Comparison of ENCODE assay signal across 8 cellular contexts in the genomic region with DNA sequence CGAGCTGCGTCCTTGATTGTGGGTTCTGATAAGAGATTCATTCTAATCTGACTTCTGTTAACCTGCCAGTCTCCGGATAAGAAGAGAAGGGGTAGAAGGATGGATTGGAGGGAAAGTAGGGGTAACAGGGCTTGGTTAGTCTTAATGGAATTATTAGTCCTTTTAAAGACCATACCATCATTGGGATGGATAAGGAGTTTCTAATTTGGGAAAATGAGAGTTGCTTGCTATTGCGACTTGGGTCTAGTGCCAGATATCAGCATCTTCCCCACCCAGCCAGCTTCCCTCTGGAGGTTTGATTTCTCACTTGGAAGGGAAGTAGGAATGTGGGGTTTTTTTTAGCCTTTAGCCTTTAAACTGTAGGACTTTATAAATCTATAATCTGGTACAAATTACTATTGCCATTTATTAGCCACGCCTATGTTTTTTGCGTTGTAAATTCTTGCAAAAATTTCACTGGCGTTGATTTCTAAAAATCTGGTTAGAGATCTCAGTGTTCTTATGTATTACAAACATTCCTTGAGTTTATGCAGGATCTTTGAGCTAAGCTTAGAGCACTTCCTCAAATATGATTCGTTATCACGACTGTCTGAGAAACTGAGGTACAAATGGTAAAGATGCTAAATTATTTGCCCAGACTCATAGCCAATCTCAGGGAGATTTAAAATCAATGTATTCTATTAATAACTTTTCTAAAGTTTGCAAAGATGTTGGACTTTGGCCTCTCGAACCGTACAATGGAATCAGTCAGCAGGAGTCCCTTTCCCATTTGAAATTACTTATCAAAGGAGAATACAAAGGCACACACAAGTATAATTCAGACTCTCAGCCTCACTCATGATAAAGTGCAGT. TPM values are rescaled to one million over a fixed set of nuclear protein-coding genes. Genes with fewer than 3 reads are reported as not detected.
DNase-seq lines count a peak whose midpoint lies in the region; ATAC-seq, FAIRE-seq and TF ChIP-seq lines count a peak whose summit lies in the region.

No MANE protein-coding gene starts in this region.

- H3K9me3 Mint-ChIP-seq in activated CD4-positive, alpha-beta memory T cell treated with anti-CD3 and anti-CD28 coated beads for 36 hours: no peaks in the 10 kb centered on the region
- no peaks in the 10 kb centered on the region for H3K9me3 Mint-ChIP-seq in stimulated activated memory B cell treated with anti-CD40 and anti-IgM and Interleukin-4, amounts not matched to agents 10 μg/mL and 1 μg/mL and 100 μg/mL, for 72 hours

- ATAC-seq in stimulated activated memory B cell treated with anti-CD40 and anti-IgM and Interleukin-4, amounts not matched to agents 10 μg/mL and 1 μg/mL and 100 μg/mL, for 72 hours: no peak

- no peaks in the 10 kb centered on the region for H3K9me3 ChIP-seq in iPS DF 6.9 (ENCODE audit: control insufficient read depth, insufficient read depth, low read length)

- no peaks in the 10 kb centered on the region for H3K36me3 ChIP-seq in iPS DF 6.9 (ENCODE audit: control insufficient read depth, insufficient read depth, low read length)

- H3K27me3 ChIP-seq in iPS DF 6.9 (ENCODE audit: control insufficient read depth, insufficient read depth, low read length): no peaks in the 10 kb centered on the region

- no peak overlapping the region for H3K27ac ChIP-seq in iPS DF 6.9 (ENCODE audit: low read length)

- intact Hi-C loops in activated CD4-positive, alpha-beta memory T cell treated with anti-CD3 and anti-CD28 coated beads for 36 hours (cut with micrococcal nuclease): loop anchor here (1.0 to 5.0 kb wide), 5 partner anchors 7 to 925 kb away; partner anchors contain the start of genes AXDND1, CEP350, SOAT1 and TOR1AIP1

- POLR2A ChIA-PET in HEK293T (lab: Yijun Ruan, JAX): no interaction called here
- POLR2A ChIA-PET in activated CD4-positive, alpha-beta memory T cell treated with anti-CD3 and anti-CD28 coated beads for 36 hours (lab: Charles Lee): interaction anchor here (0.8 kb wide), 1 partner anchor 339 kb away, joined by 3 read pairs; the partner anchor contains the start of gene AXDND1

- WGBS in iPS DF 6.9 (ENCODE audit: insufficient coverage, insufficient read length): no CpG with 5 or more reads among the region's 11 CpGs

- no peak for DNase-seq in HEK293T (ENCODE audit: extremely low spot score)
- DNase-seq in activated CD4-positive, alpha-beta memory T cell treated with anti-CD3 and anti-CD28 coated beads for 36 hours: no peak
- DNase-seq in iPS DF 6.9 (ENCODE audit: low read depth, low spot score): no peak
- no peak for DNase-seq in HTR-8/SVneo (ENCODE audit: insufficient read length, low spot score)
- no peak for DNase-seq in SIG-M5 treated with dmso at 0.1 percent for 504 hours (lab: John Stamatoyannopoulos, UW; ENCODE audit: unreplicated experiment)
- no peak for DNase-seq in RPMI8226
- DNase-seq in 8988T: no peak

- H3K4me1 Mint-ChIP-seq in activated CD4-positive, alpha-beta memory T cell treated with anti-CD3 and anti-CD28 coated beads for 36 hours (ENCODE audit: low read depth): peaks cover 53% of the 10 kb centered on the region
- H3K4me1 Mint-ChIP-seq in stimulated activated memory B cell treated with anti-CD40 and anti-IgM and Interleukin-4, amounts not matched to agents 10 μg/mL and 1 μg/mL and 100 μg/mL, for 72 hours: peaks cover 68% of the 10 kb centered on the region

- CTCF ChIA-PET in HEK293T (lab: Yijun Ruan, JAX): no interaction called here
- CTCF ChIA-PET in activated CD4-positive, alpha-beta memory T cell treated with anti-CD3 and anti-CD28 coated beads for 36 hours (lab: Charles Lee): interaction anchor here (0.6 kb wide), 1 partner anchor 788 kb away, joined by 3 read pairs; no protein-coding TSS in a partner anchor

- H3K27me3 Mint-ChIP-seq in activated CD4-positive, alpha-beta memory T cell treated with anti-CD3 and anti-CD28 coated beads for 36 hours: no peaks in the 10 kb centered on the region
- H3K27me3 Mint-ChIP-seq in stimulated activated memory B cell treated with anti-CD40 and anti-IgM and Interleukin-4, amounts not matched to agents 10 μg/mL and 1 μg/mL and 100 μg/mL, for 72 hours: no peaks in the 10 kb centered on the region

- H3K4me3 ChIP-seq in iPS DF 6.9 (ENCODE audit: low read length): peak overlapping the region; percentile 64; the same call in 1 of the 2 replicates

- H3K4me3 Mint-ChIP-seq in activated CD4-positive, alpha-beta memory T cell treated with anti-CD3 and anti-CD28 coated beads for 36 hours: peak overlapping the region; percentile 87
- peak overlapping the region; percentile 89 for H3K4me3 Mint-ChIP-seq in stimulated activated memory B cell treated with anti-CD40 and anti-IgM and Interleukin-4, amounts not matched to agents 10 μg/mL and 1 μg/mL and 100 μg/mL, for 72 hours

- H3K27ac Mint-ChIP-seq in activated CD4-positive, alpha-beta memory T cell treated with anti-CD3 and anti-CD28 coated beads for 36 hours: peak overlapping the region; percentile 85
- H3K27ac Mint-ChIP-seq in stimulated activated memory B cell treated with anti-CD40 and anti-IgM and Interleukin-4, amounts not matched to agents 10 μg/mL and 1 μg/mL and 100 μg/mL, for 72 hours: peak overlapping the region; percentile 88

- FAIRE-seq in HTR-8/SVneo (lab: Jason Lieb, UNC): no peak

- H3K36me3 Mint-ChIP-seq in activated CD4-positive, alpha-beta memory T cell treated with anti-CD3 and anti-CD28 coated beads for 36 hours: no peaks in the 10 kb centered on the region
- no peaks in the 10 kb centered on the region for H3K36me3 Mint-ChIP-seq in stimulated activated memory B cell treated with anti-CD40 and anti-IgM and Interleukin-4, amounts not matched to agents 10 μg/mL and 1 μg/mL and 100 μg/mL, for 72 hours

- peaks cover 3% of the 10 kb centered on the region; the same call in 1 of the 2 replicates for H3K4me1 ChIP-seq in iPS DF 6.9 (ENCODE audit: control insufficient read depth, insufficient read depth, low read length)

TF ChIP-seq in HEK293T, 16 proteins besides CTCF, POLR2A, EP300 and RAD21:
- no peak for TF ChIP-seq FOXK2 (IDR thresholded peaks at IDR 0.05)
- no peak for TF ChIP-seq ZNF384 (IDR thresholded peaks at IDR 0.05)
- TF ChIP-seq NFRKB (IDR thresholded peaks at IDR 0.05): no peak
- TF ChIP-seq SUZ12 (IDR thresholded peaks at IDR 0.05): no peak
- TF ChIP-seq PKNOX1 (IDR thresholded peaks at IDR 0.05): 0 out of 2 replicates have a peak, but pooled peaks have one; percentile 53
- TF ChIP-seq FOXA1 (IDR thresholded peaks at IDR 0.05): no peak
- no peak for TF ChIP-seq CTBP1 (IDR thresholded peaks at IDR 0.05; ENCODE audit: borderline replicate concordance)

RNA-seq across cellular contexts. Expression of gene FAM20B, which starts 1.3 kb away (rescaled TPM):
- 10 to 100 TPM; 38.1 to 39.2 TPM for total RNA-seq in activated CD4-positive, alpha-beta memory T cell treated with anti-CD3 and anti-CD28 coated beads for 36 hours

RNA-seq across cellular contexts. Expression of gene TOR3A, which starts 54.8 kb away (rescaled TPM):
- total RNA-seq in activated CD4-positive, alpha-beta memory T cell treated with anti-CD3 and anti-CD28 coated beads for 36 hours: 10 to 100 TPM; 35.7 to 36.7 TPM
